In genomic region chr22:31084811-31085492, GRCh38 we compare ENCODE assay signal across 9 cellular contexts. TPM values are rescaled to one million over a fixed set of nuclear protein-coding genes. Genes with fewer than 3 reads are reported as not detected.
DNase-seq lines count a peak whose midpoint lies in the region; ATAC-seq, FAIRE-seq and TF ChIP-seq lines count a peak whose summit lies in the region.
"Had no signal": no experiment of that assay in that cellular context is flagged by ENCODE, and none has a peak within 500 bp of the region (broad histone marks: within the 10 kb centered on the region; RNA-seq: fewer than 3 reads in every experiment).

No MANE protein-coding gene starts in this region.

- H3K4me2 ChIP-seq in MM.1S (ENCODE audit: low read depth, low read length) (peak overlapping the region; percentile 98), HepG2 (ENCODE audit: low read depth, low read length) (no peak overlapping the region)

- WGBS in HepG2 (ENCODE audit: low lambda C conversion rate): 98% methylated on average over 14 of the region's 69 CpGs

- FAIRE-seq in D721Med (lab: Jason Lieb, UNC) (no peak), HepG2 (lab: Jason Lieb, UNC) (no peak)
- FAIRE-seq: endometrium had no signal

- in situ Hi-C loops in HepG2 (cut with HindIII; ENCODE audit: extremely low pct_ligation_motif_present, low pct_unique_long_range_greater_than_20kb): loop anchor here (5.0 kb wide), 1 partner anchor 118 kb away; the partner anchor contains the start of genes MORC2 and TUG1

- DNase-seq in D721Med (ENCODE audit: insufficient read length, low spot score) (peak; percentile 77), MM.1S (peak; percentile 88), dedifferentiated amniotic fluid mesenchymal stem cell (ENCODE audit: extremely low spot score) (peak; percentile 51), HepG2 (ENCODE audit: low spot score) (no peak)
- peak; percentile 89 for DNase-seq in activated CD4-positive, alpha-beta T cell treated with anti-CD3 and anti-CD28 coated beads, Interleukin-2, amount 10 ng/mL, durations not matched to agents 7 days and 5 days
- peak; percentile 89 for DNase-seq in stimulated activated CD4-positive, alpha-beta T cell treated with anti-CD3 and anti-CD28 coated beads, Interleukin-4, amount 100 ng/mL, for 24 hours

- H3K36me3 ChIP-seq in MM.1S (replicated peaks; ENCODE audit: insufficient read depth, low read length): no peaks in the 10 kb centered on the region
- H3K36me3 ChIP-seq in HepG2 (replicated peaks in 1 of 2; ENCODE audit: control insufficient read depth in 1 of 2, insufficient read depth in 2 of 2, low read length in 2 of 2): peaks cover 25 to 32% of the 10 kb centered on the region in 2 experiments

- peaks cover 20% of the 10 kb centered on the region; the same call in 1 of the 2 replicates for H3F3A ChIP-seq in MM.1S (ENCODE audit: insufficient read depth, low read length)

- peak overlapping the region; percentile 86; the same call in 1 of the 2 replicates for H3K27ac ChIP-seq in MM.1S (ENCODE audit: low read length)
- no peak overlapping the region for H3K27ac ChIP-seq in HepG2 (ENCODE audit: extremely low read length, insufficient read depth, low read length)

- no peaks in the 10 kb centered on the region for H3K9me3 ChIP-seq in MM.1S (replicated peaks; ENCODE audit: insufficient read depth, low read length)
- no peaks in the 10 kb centered on the region for H3K9me3 ChIP-seq in HepG2 (ENCODE audit: low read length)

- H2AFZ ChIP-seq in MM.1S (ENCODE audit: low read length) (peak overlapping the region; percentile 99), HepG2 (ENCODE audit: low read length) (no peak overlapping the region)

- H3K4me1 Mint-ChIP-seq in activated CD4-positive, alpha-beta T cell treated with anti-CD3 and anti-CD28 coated beads, Interleukin-2, amount 10 ng/mL, durations not matched to agents 7 days and 5 days: peaks cover 35% of the 10 kb centered on the region

- H3K4me1 ChIP-seq in MM.1S (ENCODE audit: low read length) (peaks cover 27% of the 10 kb centered on the region), HepG2 (ENCODE audit: insufficient read depth, low read length) (peaks cover 27% of the 10 kb centered on the region)

- CTCF ChIA-PET in activated CD4-positive, alpha-beta T cell treated with anti-CD3 and anti-CD28 coated beads, Interleukin-2, amount 10 ng/mL, durations not matched to agents 7 days and 5 days (lab: Charles Lee): interaction anchor here (0.9 to 2.8 kb wide), 21 partner anchors 10 to 447 kb away, joined by 3 to 32 read pairs (median 4); partner anchors contain the start of genes DUSP18, LIMK2, MORC2 and SELENOM
- CTCF ChIA-PET in HepG2 (lab: Yijun Ruan, JAX; ENCODE audit: low intra/inter-chr PET ratio, low total read pairs): no interaction called here

- TF ChIP-seq EP300 in HepG2 (IDR thresholded peaks at IDR 0.05; ENCODE audit: low read depth in 2 of 2, low read length in 2 of 2): no peak
- no peak for TF ChIP-seq EP300 in HepG2 (CRISPR knock-in tag; IDR thresholded peaks at IDR 0.05; ENCODE audit: borderline replicate concordance)

- H3K9me3 Mint-ChIP-seq in activated CD4-positive, alpha-beta T cell treated with anti-CD3 and anti-CD28 coated beads, Interleukin-2, amount 10 ng/mL, durations not matched to agents 7 days and 5 days: no peaks in the 10 kb centered on the region

- no peak for TF ChIP-seq RAD21 in HepG2 (CRISPR knock-in tag; IDR thresholded peaks at IDR 0.05)

- peak overlapping the region; percentile 86 for H3K27ac Mint-ChIP-seq in activated CD4-positive, alpha-beta T cell treated with anti-CD3 and anti-CD28 coated beads, Interleukin-2, amount 10 ng/mL, durations not matched to agents 7 days and 5 days

- no peak for TF ChIP-seq POLR2A in HepG2 (IDR thresholded peaks at IDR 0.05; ENCODE audit: insufficient read depth in 1 of 2, low read depth in 2 of 2, low read length in 2 of 2)

- H3K4me3 Mint-ChIP-seq in activated CD4-positive, alpha-beta T cell treated with anti-CD3 and anti-CD28 coated beads, Interleukin-2, amount 10 ng/mL, durations not matched to agents 7 days and 5 days: peak overlapping the region; percentile 76

- no TSS peak for BruUV-seq in HepG2 (replicated peaks; lab: Mats Ljungman, UMichigan)

- intact Hi-C loops in HepG2 (cut with micrococcal nuclease; ENCODE audit: unreplicated experiment): loop anchor here (5.0 kb wide), 3 partner anchors 103 to 138 kb away; partner anchors contain the start of genes MORC2 and TUG1

- no peaks in the 10 kb centered on the region for H3K27me3 Mint-ChIP-seq in activated CD4-positive, alpha-beta T cell treated with anti-CD3 and anti-CD28 coated beads, Interleukin-2, amount 10 ng/mL, durations not matched to agents 7 days and 5 days

- peak overlapping the region; percentile 96 for H3K4me3 ChIP-seq in MM.1S (ENCODE audit: low read length)
- H3K4me3 ChIP-seq in HepG2 (replicated peaks in 1 of 3; ENCODE audit: insufficient read depth in 1 of 3, low read depth in 2 of 3, low read length in 3 of 3): no peak overlapping the region

- H4K20me1 ChIP-seq in MM.1S (ENCODE audit: insufficient read depth, low read length) (no peaks in the 10 kb centered on the region), HepG2 (ENCODE audit: insufficient read depth, low read length) (no peaks in the 10 kb centered on the region)

- POLR2A ChIA-PET in activated CD4-positive, alpha-beta T cell treated with anti-CD3 and anti-CD28 coated beads, Interleukin-2, amount 10 ng/mL, durations not matched to agents 7 days and 5 days (lab: Charles Lee): interaction anchor here (0.8 kb wide), 1 partner anchor 116 kb away, joined by 3 read pairs; the partner anchor contains the start of genes MORC2 and TUG1
- POLR2A ChIA-PET in HepG2 (lab: Yijun Ruan, JAX): interaction anchor here (6.5 kb wide), 1 partner anchor 118 kb away, joined by 113 read pairs; the partner anchor contains the start of genes MORC2 and TUG1

- H3K36me3 Mint-ChIP-seq in activated CD4-positive, alpha-beta T cell treated with anti-CD3 and anti-CD28 coated beads, Interleukin-2, amount 10 ng/mL, durations not matched to agents 7 days and 5 days (ENCODE audit: low read depth): peaks cover 2% of the 10 kb centered on the region

- TF ChIP-seq CTCF in D721Med (IDR thresholded peaks at IDR 0.05; ENCODE audit: insufficient read depth, missing control alignments) (peak; percentile 62), MM.1S (IDR thresholded peaks at IDR 0.05; ENCODE audit: low read length) (peak; percentile 90), HepG2 (CRISPR knock-in tag; IDR thresholded peaks at IDR 0.05) (peak; percentile 21; the same call in 1 of the 2 replicates)

- H3K9me2 ChIP-seq in MM.1S (replicated peaks; ENCODE audit: insufficient read depth, low read length): no peaks in the 10 kb centered on the region

- ATAC-seq in GM21576 (IDR thresholded peaks at IDR 0.05; ENCODE audit: unreplicated experiment): peak; percentile 48
- ATAC-seq in HepG2: no peak
- ATAC-seq in GM18870 (IDR thresholded peaks at IDR 0.05; ENCODE audit: unreplicated experiment): no peak

- H3K9ac ChIP-seq in MM.1S (ENCODE audit: low read length) (peak overlapping the region; percentile 97), HepG2 (ENCODE audit: insufficient read depth, low read depth, low read length) (no peak overlapping the region)

- H3K79me2 ChIP-seq in MM.1S (ENCODE audit: low read length) (peaks cover 28% of the 10 kb centered on the region), HepG2 (ENCODE audit: insufficient read depth, low read length) (peaks cover 3% of the 10 kb centered on the region)

- H3K27me3 ChIP-seq in MM.1S (replicated peaks; ENCODE audit: insufficient read depth, low read length) (no peaks in the 10 kb centered on the region), HepG2 (ENCODE audit: control insufficient read depth in 1 of 2, insufficient read depth in 2 of 2, low read length in 2 of 2) (no peaks in the 10 kb centered on the region; a peak in 1 of 5 replicates)

RNA-seq across cellular contexts. Expression of gene SMTN, which starts 3.8 kb away (rescaled TPM):
- 10 to 100 TPM; 46.1 to 51.6 TPM for total RNA-seq in activated CD4-positive, alpha-beta T cell treated with anti-CD3 and anti-CD28 coated beads, Interleukin-2, amount 10 ng/mL, durations not matched to agents 7 days and 5 days
- total RNA-seq in HepG2 (2016; rRNA removed; fragmentation: Illumina TruSeq; extraction: Trizol): 6.9 and 14.7 TPM in 2 replicates
- 2.5 and 3.0 TPM in 2 replicates for total RNA-seq in HepG2 (2016; cell fraction: cytosol; rRNA removed; fragmentation: Illumina TruSeq; extraction: Trizol; ENCODE audit: low read depth)
- total RNA-seq in HepG2 (2016; cell fraction: insoluble cytoplasmic fraction; rRNA removed; fragmentation: Illumina TruSeq; extraction: Trizol): 5.5 and 15.8 TPM in 2 replicates
- 7.5 and 8.5 TPM in 2 replicates for total RNA-seq in HepG2 (2016; cell fraction: membrane; rRNA removed; fragmentation: Illumina TruSeq; extraction: Trizol)
- total RNA-seq in HepG2 (2016; cell fraction: nucleus; rRNA removed; fragmentation: Illumina TruSeq; extraction: Trizol): 17.4 and 23.6 TPM in 2 replicates
- 24.2 and 26.1 TPM in 2 replicates for polyA plus RNA-seq in HepG2 (2011; rRNA removed)
- polyA plus RNA-seq in HepG2 (2011; cell fraction: cytosol; rRNA removed): 10.8 and 14.8 TPM in 2 replicates
- 129 and 177 TPM in 2 replicates for polyA plus RNA-seq in HepG2 (2011; cell fraction: nucleus; rRNA removed)
- polyA plus RNA-seq in HepG2 (2012): 16.2 and 21.3 TPM in 2 replicates
- 2.3 and 3.6 TPM in 2 replicates for polyA plus RNA-seq in HepG2 (2016; cell fraction: cytosol; fragmentation: Illumina TruSeq; extraction: Trizol; ENCODE audit: low read depth)
- 6.1 and 9.7 TPM in 2 replicates for polyA plus RNA-seq in HepG2 (2016; cell fraction: insoluble cytoplasmic fraction; fragmentation: Illumina TruSeq; extraction: Trizol; ENCODE audit: low read depth)
- 5.1 and 6.6 TPM in 2 replicates for polyA plus RNA-seq in HepG2 (2016; cell fraction: membrane; fragmentation: Illumina TruSeq; extraction: Trizol; ENCODE audit: low read depth)
- 48.9 and 50.6 TPM in 2 replicates for polyA plus RNA-seq in HepG2 (2016; cell fraction: nucleus; fragmentation: Illumina TruSeq; extraction: Trizol; ENCODE audit: insufficient read depth, low read depth)
- polyA minus RNA-seq in HepG2 (2011; rRNA and poly(A)+ RNA removed; ENCODE audit: low replicate concordance): 5.1 and 18.8 TPM in 2 replicates
- 11.6 and 13.2 TPM in 2 replicates for polyA minus RNA-seq in HepG2 (2011; cell fraction: cytosol; rRNA and poly(A)+ RNA removed)
- 28.8 and 31.8 TPM in 2 replicates for polyA minus RNA-seq in HepG2 (2011; cell fraction: nucleus; rRNA and poly(A)+ RNA removed)

RNA-seq across cellular contexts. Expression of gene SELENOM, which starts 22.4 kb away (rescaled TPM):
- 1 to 10 TPM; 2.1 to 2.2 TPM for total RNA-seq in activated CD4-positive, alpha-beta T cell treated with anti-CD3 and anti-CD28 coated beads, Interleukin-2, amount 10 ng/mL, durations not matched to agents 7 days and 5 days
- total RNA-seq in HepG2 (2016; rRNA removed; fragmentation: Illumina TruSeq; extraction: Trizol): 2.4 and 4.1 TPM in 2 replicates
- total RNA-seq in HepG2 (2016; cell fraction: cytosol; rRNA removed; fragmentation: Illumina TruSeq; extraction: Trizol; ENCODE audit: low read depth): 1.9 and 4.6 TPM in 2 replicates
- total RNA-seq in HepG2 (2016; cell fraction: insoluble cytoplasmic fraction; rRNA removed; fragmentation: Illumina TruSeq; extraction: Trizol): 1.6 and 3.5 TPM in 2 replicates
- total RNA-seq in HepG2 (2016; cell fraction: membrane; rRNA removed; fragmentation: Illumina TruSeq; extraction: Trizol): 1.9 and 2.9 TPM in 2 replicates
- 1.5 and 2.6 TPM in 2 replicates for total RNA-seq in HepG2 (2016; cell fraction: nucleus; rRNA removed; fragmentation: Illumina TruSeq; extraction: Trizol)
- polyA plus RNA-seq in HepG2 (2011; rRNA removed): 4.3 and 5.5 TPM in 2 replicates
- polyA plus RNA-seq in HepG2 (2011; cell fraction: cytosol; rRNA removed): 5.8 and 12.6 TPM in 2 replicates
- 5.9 and 7.6 TPM in 2 replicates for polyA plus RNA-seq in HepG2 (2011; cell fraction: nucleus; rRNA removed)
- 2.5 and 2.9 TPM in 2 replicates for polyA plus RNA-seq in HepG2 (2012)
- 3.5 and 5.0 TPM in 2 replicates for polyA plus RNA-seq in HepG2 (2016; cell fraction: cytosol; fragmentation: Illumina TruSeq; extraction: Trizol; ENCODE audit: low read depth)
- 2.3 and 2.8 TPM in 2 replicates for polyA plus RNA-seq in HepG2 (2016; cell fraction: insoluble cytoplasmic fraction; fragmentation: Illumina TruSeq; extraction: Trizol; ENCODE audit: low read depth)
- polyA plus RNA-seq in HepG2 (2016; cell fraction: membrane; fragmentation: Illumina TruSeq; extraction: Trizol; ENCODE audit: low read depth): 4.2 and 4.5 TPM in 2 replicates
- 3.5 and 5.2 TPM in 2 replicates for polyA plus RNA-seq in HepG2 (2016; cell fraction: nucleus; fragmentation: Illumina TruSeq; extraction: Trizol; ENCODE audit: insufficient read depth, low read depth)
- 1.4 and 4.9 TPM in 2 replicates for polyA minus RNA-seq in HepG2 (2011; rRNA and poly(A)+ RNA removed; ENCODE audit: low replicate concordance)
- polyA minus RNA-seq in HepG2 (2011; cell fraction: cytosol; rRNA and poly(A)+ RNA removed): 1.8 and 2.3 TPM in 2 replicates
- polyA minus RNA-seq in HepG2 (2011; cell fraction: nucleus; rRNA and poly(A)+ RNA removed): 1.5 and 2.4 TPM in 2 replicates

RNA-seq across cellular contexts. Expression of gene INPP5J, which starts 37.8 kb away (rescaled TPM):
- total RNA-seq in activated CD4-positive, alpha-beta T cell treated with anti-CD3 and anti-CD28 coated beads, Interleukin-2, amount 10 ng/mL, durations not matched to agents 7 days and 5 days: not detected
- total RNA-seq in HepG2 (2016; rRNA removed; fragmentation: Illumina TruSeq; extraction: Trizol): 0.15 and 0.24 TPM in 2 replicates
- 0.09 TPM in 1 of 2 replicates, not detected in the other for total RNA-seq in HepG2 (2016; cell fraction: cytosol; rRNA removed; fragmentation: Illumina TruSeq; extraction: Trizol; ENCODE audit: low read depth)
- 0.42 and 0.45 TPM in 2 replicates for total RNA-seq in HepG2 (2016; cell fraction: insoluble cytoplasmic fraction; rRNA removed; fragmentation: Illumina TruSeq; extraction: Trizol)
- total RNA-seq in HepG2 (2016; cell fraction: membrane; rRNA removed; fragmentation: Illumina TruSeq; extraction: Trizol): 0.34 and 0.40 TPM in 2 replicates
- 0.47 TPM in 2 replicates for total RNA-seq in HepG2 (2016; cell fraction: nucleus; rRNA removed; fragmentation: Illumina TruSeq; extraction: Trizol)
- polyA plus RNA-seq in HepG2 (2011; rRNA removed): 1.1 and 1.3 TPM in 2 replicates
- polyA plus RNA-seq in HepG2 (2011; cell fraction: cytosol; rRNA removed): 0.41 and 0.62 TPM in 2 replicates
- polyA plus RNA-seq in HepG2 (2011; cell fraction: nucleus; rRNA removed): 6.2 and 7.6 TPM in 2 replicates
- 0.30 and 1.7 TPM in 2 replicates for polyA plus RNA-seq in HepG2 (2012)
- 0.11 and 0.18 TPM in 2 replicates for polyA plus RNA-seq in HepG2 (2016; cell fraction: cytosol; fragmentation: Illumina TruSeq; extraction: Trizol; ENCODE audit: low read depth)
- polyA plus RNA-seq in HepG2 (2016; cell fraction: insoluble cytoplasmic fraction; fragmentation: Illumina TruSeq; extraction: Trizol; ENCODE audit: low read depth): 0.26 and 0.52 TPM in 2 replicates
- 0.27 and 0.29 TPM in 2 replicates for polyA plus RNA-seq in HepG2 (2016; cell fraction: membrane; fragmentation: Illumina TruSeq; extraction: Trizol; ENCODE audit: low read depth)
- 1.9 and 3.2 TPM in 2 replicates for polyA plus RNA-seq in HepG2 (2016; cell fraction: nucleus; fragmentation: Illumina TruSeq; extraction: Trizol; ENCODE audit: insufficient read depth, low read depth)
- polyA minus RNA-seq in HepG2 (2011; rRNA and poly(A)+ RNA removed; ENCODE audit: low replicate concordance): 0.88 and 5.2 TPM in 2 replicates
- polyA minus RNA-seq in HepG2 (2011; cell fraction: cytosol; rRNA and poly(A)+ RNA removed): 0.35 and 0.49 TPM in 2 replicates
- 0.62 and 1.7 TPM in 2 replicates for polyA minus RNA-seq in HepG2 (2011; cell fraction: nucleus; rRNA and poly(A)+ RNA removed)

RNA-seq across cellular contexts. Expression of gene PLA2G3, which starts 55.4 kb away (rescaled TPM):
- total RNA-seq in activated CD4-positive, alpha-beta T cell treated with anti-CD3 and anti-CD28 coated beads, Interleukin-2, amount 10 ng/mL, durations not matched to agents 7 days and 5 days: not detected
- total RNA-seq in HepG2 (2016; rRNA removed; fragmentation: Illumina TruSeq; extraction: Trizol): 0.11 and 0.42 TPM in 2 replicates
- 0.09 and 0.20 TPM in 2 replicates for total RNA-seq in HepG2 (2016; cell fraction: cytosol; rRNA removed; fragmentation: Illumina TruSeq; extraction: Trizol; ENCODE audit: low read depth)
- 0.09 and 0.32 TPM in 2 replicates for total RNA-seq in HepG2 (2016; cell fraction: insoluble cytoplasmic fraction; rRNA removed; fragmentation: Illumina TruSeq; extraction: Trizol)
- 0.19 and 0.21 TPM in 2 replicates for total RNA-seq in HepG2 (2016; cell fraction: membrane; rRNA removed; fragmentation: Illumina TruSeq; extraction: Trizol)
- total RNA-seq in HepG2 (2016; cell fraction: nucleus; rRNA removed; fragmentation: Illumina TruSeq; extraction: Trizol): 0.25 and 0.34 TPM in 2 replicates
- 0.12 and 0.24 TPM in 2 replicates for polyA plus RNA-seq in HepG2 (2011; rRNA removed)
- 0.17 TPM in 2 replicates for polyA plus RNA-seq in HepG2 (2011; cell fraction: cytosol; rRNA removed)
- polyA plus RNA-seq in HepG2 (2011; cell fraction: nucleus; rRNA removed): 0.16 and 0.21 TPM in 2 replicates
- 0.15 and 0.37 TPM in 2 replicates for polyA plus RNA-seq in HepG2 (2012)
- 0.06 and 0.14 TPM in 2 replicates for polyA plus RNA-seq in HepG2 (2016; cell fraction: cytosol; fragmentation: Illumina TruSeq; extraction: Trizol; ENCODE audit: low read depth)
- polyA plus RNA-seq in HepG2 (2016; cell fraction: insoluble cytoplasmic fraction; fragmentation: Illumina TruSeq; extraction: Trizol; ENCODE audit: low read depth): 0.08 and 0.14 TPM in 2 replicates
- polyA plus RNA-seq in HepG2 (2016; cell fraction: membrane; fragmentation: Illumina TruSeq; extraction: Trizol; ENCODE audit: low read depth): 0.09 TPM in 1 of 2 replicates, not detected in the other
- polyA plus RNA-seq in HepG2 (2016; cell fraction: nucleus; fragmentation: Illumina TruSeq; extraction: Trizol; ENCODE audit: insufficient read depth, low read depth): 0.55 and 0.78 TPM in 2 replicates
- polyA minus RNA-seq in HepG2 (2011; rRNA and poly(A)+ RNA removed; ENCODE audit: low replicate concordance): 0.30 and 0.40 TPM in 2 replicates
- polyA minus RNA-seq in HepG2 (2011; cell fraction: cytosol; rRNA and poly(A)+ RNA removed): not detected in 2 replicates
- not detected in 2 replicates for polyA minus RNA-seq in HepG2 (2011; cell fraction: nucleus; rRNA and poly(A)+ RNA removed)

Comparison
In these comparisons a context has a peak if more than half of its experiments do, and no peak if none do; other contexts are left out.
1. CTCF ChIP-seq: peak in every context shown above with its lines; median percentile 90 in MM.1S; 62 in D721Med; 21 in HepG2.